Comparison of ENCODE assay signal across 8 cellular contexts in genomic region chr19:44846455-44847143, GRCh38. TPM values are rescaled to one million over a fixed set of nuclear protein-coding genes. Genes with fewer than 3 reads are reported as not detected.
DNase-seq lines count a peak whose midpoint lies in the region; ATAC-seq, FAIRE-seq and TF ChIP-seq lines count a peak whose summit lies in the region.

No MANE protein-coding gene starts in this region.

- POLR2A ChIA-PET in PC-9 (lab: Charles Lee; ENCODE audit: unreplicated experiment) (interaction anchor here (0.6 to 0.7 kb wide), 2 partner anchors 55 to 325 kb away, joined by 3 read pairs; no protein-coding TSS in a partner anchor), endothelial cell of umbilical vein (lab: Charles Lee) (no interaction called here)

- intact Hi-C loops in PC-9 (cut with micrococcal nuclease; ENCODE audit: unreplicated experiment) = loop anchor here (1.0 to 5.0 kb wide), 3 partner anchors 44 to 259 kb away; partner anchors contain the start of gene CLPTM1
- intact Hi-C loops in endothelial cell of umbilical vein (cut with micrococcal nuclease) = loop anchor here (1.0 to 5.0 kb wide), 2 partner anchors 109 to 259 kb away; partner anchors contain the start of gene CLPTM1

- H3K9me1 ChIP-seq in endothelial cell of umbilical vein (replicated peaks; ENCODE audit: control insufficient read depth, extremely low read depth, insufficient read depth, low read length) = no peaks in the 10 kb centered on the region

- H3K4me2 ChIP-seq in PC-9 (peak overlapping the region; percentile 91), endothelial cell of umbilical vein (ENCODE audit: insufficient read depth, low read length) (peak overlapping the region; percentile 96), neural cell (ENCODE audit: low read length) (peak overlapping the region; percentile 90)

- dilution Hi-C loops in endothelial cell of umbilical vein (cut with MboI; ENCODE audit: extremely low pct_ligation_motif_present, low sequenced_read_pairs) = no loop called here

- H3K9me2 ChIP-seq in PC-9 (ENCODE audit: insufficient read depth) (no peaks in the 10 kb centered on the region), neural cell (ENCODE audit: insufficient read depth, low read length) (no peaks in the 10 kb centered on the region)

- no peak for TF ChIP-seq CTCF in PC-9 (conservative IDR thresholded peaks at IDR 0.05)
- no peak for TF ChIP-seq CTCF in endothelial cell of umbilical vein (IDR thresholded peaks at IDR 0.05; ENCODE audit: extremely low read depth in 1 of 2, insufficient read depth in 1 of 2, low read depth in 1 of 2, low read length in 2 of 2)
- no peak for TF ChIP-seq CTCF in neural cell (IDR thresholded peaks at IDR 0.05; ENCODE audit: poor library complexity, severe bottlenecking)

- H3K4me3 ChIP-seq in PC-9 (peak overlapping the region; percentile 72), endothelial cell of umbilical vein (replicated peaks in 1 of 3; ENCODE audit: insufficient read depth in 1 of 3, low read depth in 1 of 3, low read length in 3 of 3) (peak overlapping the region; percentile 69 to 96 (median 83)), neural cell (ENCODE audit: low read length) (peak overlapping the region; percentile 94)

- DNase-seq in ELF-1 (ENCODE audit: low read depth, low spot score) (peak; percentile 85), PC-9 (peak in 1 of 2 experiments; percentile 20), endothelial cell of umbilical vein (ENCODE audit: low read depth, low spot score) (peak; percentile 32), NCI-H1105 treated with DMSO at 0.1 percent for 48 hours (lab: John Stamatoyannopoulos, UW) (no peak), DMS 273 treated with DMSO at 0.1 percent for 48 hours (lab: John Stamatoyannopoulos, UW) (no peak)

- H4K20me1 ChIP-seq in PC-9 (ENCODE audit: insufficient read depth) = peaks cover 32% of the 10 kb centered on the region
- no peaks in the 10 kb centered on the region for H4K20me1 ChIP-seq in endothelial cell of umbilical vein (replicated peaks; ENCODE audit: control insufficient read depth, extremely low read depth, insufficient read depth, low read length)
- H4K20me1 ChIP-seq in neural cell (ENCODE audit: insufficient read depth) = no peaks in the 10 kb centered on the region

- H3F3A ChIP-seq in PC-9 (ENCODE audit: insufficient read depth, low read depth) (peaks cover 40% of the 10 kb centered on the region), neural cell (ENCODE audit: insufficient read depth, low read length, poor library complexity, severe bottlenecking) (no peaks in the 10 kb centered on the region)

- H3K79me2 ChIP-seq in PC-9 (ENCODE audit: low read depth) = peaks cover 53% of the 10 kb centered on the region
- peaks cover 53% of the 10 kb centered on the region for H3K79me2 ChIP-seq in endothelial cell of umbilical vein (ENCODE audit: control insufficient read depth, insufficient read depth, low read length)
- peaks cover 29% of the 10 kb centered on the region for H3K79me2 ChIP-seq in neural cell (replicated peaks; ENCODE audit: insufficient read depth, low read length)

- no peak for TF ChIP-seq RAD21 in neural cell (conservative IDR thresholded peaks at IDR 0.05)

- no peak for TF ChIP-seq EP300 in neural cell (conservative IDR thresholded peaks at IDR 0.05; ENCODE audit: poor library complexity, severe bottlenecking)

- H3K9ac ChIP-seq in endothelial cell of umbilical vein (replicated peaks; ENCODE audit: extremely low read depth, insufficient read depth, low read length) (peak overlapping the region; percentile 96), neural cell (ENCODE audit: low read length) (peak overlapping the region; percentile 95)

- H3K9me3 ChIP-seq in PC-9 (ENCODE audit: insufficient read depth, low read depth) (no peaks in the 10 kb centered on the region), endothelial cell of umbilical vein (replicated peaks; ENCODE audit: control insufficient read depth, insufficient read depth, low read length) (no peaks in the 10 kb centered on the region), neural cell (ENCODE audit: low read length) (no peaks in the 10 kb centered on the region)

- ATAC-seq in HG03280 (IDR thresholded peaks at IDR 0.05; ENCODE audit: unreplicated experiment) = no peak
- ATAC-seq in GM21381 (IDR thresholded peaks at IDR 0.05; ENCODE audit: unreplicated experiment) = no peak

- peak; percentile 45 for TF ChIP-seq POLR2A in endothelial cell of umbilical vein (IDR thresholded peaks at IDR 0.05; ENCODE audit: low read depth, low read length)

- FAIRE-seq in endothelial cell of umbilical vein (lab: Jason Lieb, UNC) = no peak

- H3K4me1 ChIP-seq in PC-9 (replicated peaks; ENCODE audit: insufficient read depth) (peaks cover 17% of the 10 kb centered on the region), endothelial cell of umbilical vein (ENCODE audit: control insufficient read depth, extremely low read depth, insufficient read depth, low read length) (peaks cover 38% of the 10 kb centered on the region)

- peak overlapping the region; percentile 77 for H3K27ac ChIP-seq in PC-9
- peak overlapping the region; percentile 99 for H3K27ac ChIP-seq in endothelial cell of umbilical vein (ENCODE audit: insufficient read depth, low read depth, low read length)
- H3K27ac ChIP-seq in neural cell (ENCODE audit: low read length) = peak overlapping the region; percentile 63

- no peaks in the 10 kb centered on the region for H3K36me3 ChIP-seq in PC-9 (ENCODE audit: low read depth)
- peaks cover 0 to 2% of the 10 kb centered on the region in 2 experiments for H3K36me3 ChIP-seq in endothelial cell of umbilical vein (ENCODE audit: control insufficient read depth in 2 of 2, extremely low read depth in 1 of 2, insufficient read depth in 2 of 2, low read length in 2 of 2)
- no peaks in the 10 kb centered on the region for H3K36me3 ChIP-seq in neural cell (ENCODE audit: insufficient read depth, low read length)

- peak overlapping the region; percentile 73; the same call in 1 of the 2 replicates for H2AFZ ChIP-seq in PC-9
- H2AFZ ChIP-seq in endothelial cell of umbilical vein (ENCODE audit: low read depth, low read length) = no peak overlapping the region
- H2AFZ ChIP-seq in neural cell (ENCODE audit: low read depth, low read length) = peak overlapping the region; percentile 45

- H3K27me3 ChIP-seq in PC-9 (ENCODE audit: insufficient read depth, low read depth) (no peaks in the 10 kb centered on the region), endothelial cell of umbilical vein (ENCODE audit: control insufficient read depth in 2 of 2, insufficient read depth in 2 of 2, low read length in 2 of 2) (no peaks in the 10 kb centered on the region), neural cell (ENCODE audit: insufficient read depth, low read depth, low read length) (no peaks in the 10 kb centered on the region)

- CTCF ChIA-PET in PC-9 (lab: Charles Lee) = interaction anchor here (1.0 kb wide), 1 partner anchor 57 kb away, joined by 3 read pairs; no protein-coding TSS in a partner anchor
- CTCF ChIA-PET in endothelial cell of umbilical vein (lab: Charles Lee) = interaction anchor here (0.7 to 1.4 kb wide), 8 partner anchors 22 to 189 kb away, joined by 3 to 28 read pairs (median 8); no protein-coding TSS in a partner anchor

- BruUV-seq in PC-9 (replicated peaks; lab: Mats Ljungman, UMichigan) (TSS peak; percentile 68), endothelial cell of umbilical vein (replicated peaks; lab: Mats Ljungman, UMichigan) (no TSS peak)

RNA-seq across cellular contexts. Expression of gene NECTIN2, which starts 0.5 kb away (rescaled TPM):
- total RNA-seq in PC-9 (2021) (115 and 136 TPM in 2 replicates), endothelial cell of umbilical vein (205 and 211 TPM in 2 replicates)
- polyA plus RNA-seq in endothelial cell of umbilical vein (238 and 262 TPM in 2 replicates), neural cell (33.2 and 43.5 TPM in 2 replicates)
- 178 and 183 TPM in 2 replicates for polyA plus RNA-seq in endothelial cell of umbilical vein (2011; cell fraction: cytosol; rRNA removed)
- 105 and 107 TPM in 2 replicates for polyA plus RNA-seq in endothelial cell of umbilical vein (2011; cell fraction: nucleus; rRNA removed)
- polyA plus RNA-seq in endothelial cell of umbilical vein (2012) = 180 and 213 TPM in 2 replicates
- polyA minus RNA-seq in endothelial cell of umbilical vein (157 and 176 TPM in 2 replicates), neural cell (36.0 and 44.3 TPM in 2 replicates)
- polyA minus RNA-seq in endothelial cell of umbilical vein (2011; cell fraction: cytosol; rRNA and poly(A)+ RNA removed) = 21.1 TPM
- 43.5 and 56.6 TPM in 2 replicates for polyA minus RNA-seq in endothelial cell of umbilical vein (2011; cell fraction: nucleus; rRNA and poly(A)+ RNA removed)

RNA-seq across cellular contexts. Expression of gene BCAM, which starts 37.7 kb away (rescaled TPM):
- total RNA-seq in PC-9 (2021) (146 and 199 TPM in 2 replicates), endothelial cell of umbilical vein (28.5 and 29.0 TPM in 2 replicates)
- polyA plus RNA-seq in endothelial cell of umbilical vein (23.9 and 32.5 TPM in 2 replicates), neural cell (0.54 and 0.68 TPM in 2 replicates)
- 10.3 and 16.7 TPM in 2 replicates for polyA plus RNA-seq in endothelial cell of umbilical vein (2011; cell fraction: cytosol; rRNA removed)
- 38.1 and 38.2 TPM in 2 replicates for polyA plus RNA-seq in endothelial cell of umbilical vein (2011; cell fraction: nucleus; rRNA removed)
- polyA plus RNA-seq in endothelial cell of umbilical vein (2012) = 15.7 and 30.3 TPM in 2 replicates
- polyA minus RNA-seq in endothelial cell of umbilical vein (7.8 and 9.4 TPM in 2 replicates), neural cell (1.2 and 1.9 TPM in 2 replicates)
- polyA minus RNA-seq in endothelial cell of umbilical vein (2011; cell fraction: cytosol; rRNA and poly(A)+ RNA removed) = not detected
- polyA minus RNA-seq in endothelial cell of umbilical vein (2011; cell fraction: nucleus; rRNA and poly(A)+ RNA removed) = 5.0 and 12.7 TPM in 2 replicates

RNA-seq across cellular contexts. Expression of gene TOMM40, which starts 44.5 kb away (rescaled TPM):
- total RNA-seq in PC-9 (2021) (83.6 and 86.0 TPM in 2 replicates), endothelial cell of umbilical vein (90.7 and 101 TPM in 2 replicates)
- polyA plus RNA-seq in endothelial cell of umbilical vein (70.2 and 71.8 TPM in 2 replicates), neural cell (48.4 and 59.2 TPM in 2 replicates)
- 71.4 and 71.8 TPM in 2 replicates for polyA plus RNA-seq in endothelial cell of umbilical vein (2011; cell fraction: cytosol; rRNA removed)
- polyA plus RNA-seq in endothelial cell of umbilical vein (2011; cell fraction: nucleus; rRNA removed) = 37.7 and 46.2 TPM in 2 replicates
- polyA plus RNA-seq in endothelial cell of umbilical vein (2012) = 65.0 and 68.0 TPM in 2 replicates
- polyA minus RNA-seq in endothelial cell of umbilical vein (40.4 and 48.2 TPM in 2 replicates), neural cell (39.7 and 44.6 TPM in 2 replicates)
- 40.4 TPM for polyA minus RNA-seq in endothelial cell of umbilical vein (2011; cell fraction: cytosol; rRNA and poly(A)+ RNA removed)
- polyA minus RNA-seq in endothelial cell of umbilical vein (2011; cell fraction: nucleus; rRNA and poly(A)+ RNA removed) = 12.9 and 13.6 TPM in 2 replicates

RNA-seq across cellular contexts. Expression of gene APOE, which starts 59.0 kb away (rescaled TPM):
- 11.5 and 16.5 TPM in 2 replicates for total RNA-seq in PC-9 (2021)
- 1.5 and 3.3 TPM in 2 replicates for total RNA-seq in endothelial cell of umbilical vein
- 6.2 and 6.9 TPM in 2 replicates for polyA plus RNA-seq in endothelial cell of umbilical vein
- polyA plus RNA-seq in endothelial cell of umbilical vein (2011; cell fraction: cytosol; rRNA removed) = 1.2 and 3.4 TPM in 2 replicates
- polyA plus RNA-seq in endothelial cell of umbilical vein (2011; cell fraction: nucleus; rRNA removed) = 2.2 and 2.7 TPM in 2 replicates
- polyA plus RNA-seq in endothelial cell of umbilical vein (2012) = 0.43 and 6.2 TPM in 2 replicates
- 0.61 and 0.68 TPM in 2 replicates for polyA minus RNA-seq in endothelial cell of umbilical vein
- polyA minus RNA-seq in endothelial cell of umbilical vein (2011; cell fraction: cytosol; rRNA and poly(A)+ RNA removed) = not detected
- 0.67 TPM in 1 of 2 replicates, not detected in the other for polyA minus RNA-seq in endothelial cell of umbilical vein (2011; cell fraction: nucleus; rRNA and poly(A)+ RNA removed)
- 8.7 and 9.8 TPM in 2 replicates for polyA plus RNA-seq in neural cell
- polyA minus RNA-seq in neural cell = 2.5 and 3.2 TPM in 2 replicates

Comparison
In these comparisons a context has a peak if more than half of its experiments do, and no peak if none do; other contexts are left out.
1. DNase-seq: peak in ELF-1 (single experiment) and endothelial cell of umbilical vein (single experiment); none in NCI-H1105 treated with DMSO at 0.1 percent for 48 hours (single experiment) and DMS 273 treated with DMSO at 0.1 percent for 48 hours (single experiment).
2. Peak in every context shown above with its lines, with median percentiles within 50 percentile points of each other: H3K27ac ChIP-seq, H3K4me2 ChIP-seq and H3K4me3 ChIP-seq.